Comparison of ENCODE assay signal across 8 cellular contexts in genomic region chr14:36661506-36662257, GRCh38. TPM values are rescaled to one million over a fixed set of nuclear protein-coding genes. Genes with fewer than 3 reads are reported as not detected.
A peak's percentile ranks its signal among the peaks of the same experiment; 100 is the strongest.
DNase-seq lines count a peak whose midpoint lies in the region; ATAC-seq and TF ChIP-seq lines count a peak whose summit lies in the region.

Gene PAX9 (plus strand): TSS chr14:36661860. CDS start chr14:36662090, 230 bp downstream.

- no peak for TF ChIP-seq CTCF in AG09309 (IDR thresholded peaks at IDR 0.05; ENCODE audit: control insufficient read depth, insufficient read depth, low read depth, low read length, missing control alignments)

- intact Hi-C loops in left ventricle myocardium superior (cut with micrococcal nuclease) = no loop called here

- H3K36me3 ChIP-seq in rectal smooth muscle tissue (ENCODE audit: control insufficient read depth, insufficient read depth, low read length) = no peaks in the 10 kb centered on the region

- no peak within 1 kb of the TSS for H3K9ac ChIP-seq in rectal smooth muscle tissue (ENCODE audit: low read length)

- H3K4me3 ChIP-seq in AG09309 (ENCODE audit: control insufficient read depth, low read depth, low read length) (peak within 1 kb of the TSS; percentile 68), rectal smooth muscle tissue (ENCODE audit: low read length) (peak within 1 kb of the TSS; percentile 56)

- H3K36me3 Mint-ChIP-seq in activated naive CD4-positive, alpha-beta T cell treated with anti-CD3 and anti-CD28 coated beads, Interleukin-2, amount 50 U/mL, for 72 hours = peaks cover 32 to 50% of the 10 kb centered on the region in 2 donors

- H3K9me3 Mint-ChIP-seq in activated naive CD4-positive, alpha-beta T cell treated with anti-CD3 and anti-CD28 coated beads, Interleukin-2, amount 50 U/mL, for 72 hours = peaks cover 0 to 7% of the 10 kb centered on the region in 2 donors

- peak within 1 kb of the TSS in 1 of 2 donors; percentile 22 for H3K27ac Mint-ChIP-seq in activated naive CD4-positive, alpha-beta T cell treated with anti-CD3 and anti-CD28 coated beads, Interleukin-2, amount 50 U/mL, for 72 hours

- peaks cover 10% of the 10 kb centered on the region for H3K4me1 ChIP-seq in rectal smooth muscle tissue (ENCODE audit: control insufficient read depth, insufficient read depth, low read length)

- ATAC-seq in GM18508 (IDR thresholded peaks at IDR 0.05; ENCODE audit: insufficient read depth, unreplicated experiment) (peak; percentile 79), HG03378 (IDR thresholded peaks at IDR 0.05; ENCODE audit: unreplicated experiment) (peak; percentile 75), left ventricle myocardium superior (peak; percentile 90)
- peak; percentile 57 to 85 for ATAC-seq in activated naive CD4-positive, alpha-beta T cell treated with anti-CD3 and anti-CD28 coated beads, Interleukin-2, amount 50 U/mL, for 72 hours

- H3K27ac ChIP-seq in rectal smooth muscle tissue (ENCODE audit: low read depth, low read length) = no peak within 1 kb of the TSS

- DNase-seq in AG09309 (ENCODE audit: low read depth) (peak; percentile 42), NCI-H446 (lab: John Stamatoyannopoulos, UW) (peak; percentile 80 to 96), left ventricle myocardium superior (peak; percentile 75), activated gamma-delta T cell (lab: John Stamatoyannopoulos, UW) (no peak)
- DNase-seq in activated naive CD4-positive, alpha-beta T cell treated with anti-CD3 and anti-CD28 coated beads, Interleukin-2, amount 50 U/mL, for 72 hours (ENCODE audit: low spot score in 2 of 2) = peak in 1 of 2 donors; percentile 32

- H3K27me3 ChIP-seq in rectal smooth muscle tissue (ENCODE audit: control insufficient read depth, insufficient read depth, low read length) = peaks cover 63% of the 10 kb centered on the region

RNA-seq across cellular contexts. Expression of gene PAX9, which starts in this region (rescaled TPM):
- not detected for total RNA-seq in activated naive CD4-positive, alpha-beta T cell treated with anti-CD3 and anti-CD28 coated beads, Interleukin-2, amount 50 U/mL, for 72 hours
- total RNA-seq in left ventricle myocardium superior = not detected

Comparison
In these comparisons a context has a peak if more than half of its experiments do, and no peak if none do; other contexts are left out.
1. Peak in ATAC-seq in activated naive CD4-positive, alpha-beta T cell treated with anti-CD3 and anti-CD28 coated beads, Interleukin-2, amount 50 U/mL, for 72 hours; RNA of the gene not detected or under 1 TPM.
2. Peak in DNase-seq and ATAC-seq in left ventricle myocardium superior; RNA of the gene not detected or under 1 TPM.